13 cellular contexts compared by ENCODE assay signal in the genomic region with DNA sequence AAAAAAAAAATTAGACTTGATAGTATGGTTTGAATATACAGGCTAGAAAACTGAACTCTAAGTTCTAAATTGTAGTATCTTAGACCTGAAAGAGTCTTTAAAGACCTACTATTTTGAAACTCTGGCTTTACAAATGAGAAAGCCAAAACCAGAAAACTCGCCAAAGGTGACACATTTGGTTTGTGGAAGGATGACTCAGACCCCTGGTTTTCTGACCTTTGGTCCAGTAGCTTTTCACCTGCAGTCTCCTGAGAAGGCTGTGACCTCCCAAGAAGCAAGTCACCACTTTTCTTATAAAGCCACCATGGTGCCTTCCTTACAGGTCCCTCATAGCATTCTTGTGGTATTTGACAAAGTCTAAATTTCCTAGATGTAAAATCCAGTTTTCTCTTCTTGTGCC.
DNase-seq lines count a peak whose midpoint lies in the region; ATAC-seq and TF ChIP-seq lines count a peak whose summit lies in the region.
"Had no signal": no experiment of that assay in that cellular context is flagged by ENCODE, and none has a peak within 500 bp of the region (broad histone marks: within the 10 kb centered on the region; RNA-seq: fewer than 3 reads in every experiment).

No MANE protein-coding gene starts in this region.

- no peak overlapping the region for H3K27ac ChIP-seq in left lung

- no peak overlapping the region for H3K4me3 ChIP-seq in left lung

- H3K36me3 ChIP-seq in left lung: no peaks in the 10 kb centered on the region

- H3K9me3 Mint-ChIP-seq in activated CD8-positive, alpha-beta T cell treated with anti-CD3 and anti-CD28 coated beads for 36 hours: peaks cover 8% of the 10 kb centered on the region

- peaks cover 0 to 2% of the 10 kb centered on the region in 2 donors for H3K9me3 ChIP-seq in left lung

- H3K36me3 Mint-ChIP-seq in activated CD8-positive, alpha-beta T cell treated with anti-CD3 and anti-CD28 coated beads for 36 hours (ENCODE audit: low read depth): peaks cover 8% of the 10 kb centered on the region
- H3K36me3 Mint-ChIP-seq: T-cell had no signal

- ATAC-seq in HG02759 (IDR thresholded peaks at IDR 0.05; ENCODE audit: unreplicated experiment) (peak; percentile 89), left lung (no peak), HG03095 (IDR thresholded peaks at IDR 0.05; ENCODE audit: unreplicated experiment) (no peak), GM19455 (IDR thresholded peaks at IDR 0.05; ENCODE audit: unreplicated experiment) (no peak)
- peak; percentile 83 for ATAC-seq in activated CD8-positive, alpha-beta T cell treated with anti-CD3 and anti-CD28 coated beads for 36 hours
- ATAC-seq: T-cell had no signal

- peak; percentile 12 to 24 for DNase-seq in stimulated activated CD8-positive, alpha-beta memory T cell treated with anti-CD3 and anti-CD28 coated beads, Interleukin-15, amount 100 ng/mL, for 48 hours (ENCODE audit: low read depth in 2 of 2)
- no peak for DNase-seq in stimulated activated CD8-positive, alpha-beta memory T cell treated with anti-CD3 and anti-CD28 coated beads, Interleukin-4, amount 100 ng/mL, for 48 hours
- DNase-seq in activated CD8-positive, alpha-beta T cell treated with anti-CD3 and anti-CD28 coated beads for 36 hours: peak; percentile 67
- no peak for DNase-seq in left lung
- no peak for DNase-seq in effector CD8-positive, alpha-beta T cell (lab: John Stamatoyannopoulos, UW)
- DNase-seq: activated effector memory CD4-positive, alpha-beta T cell treated with anti-CD3 and anti-CD28 coated beads, Interleukin-2, amount 50 U/mL, for 16 hours; NCI-H1092; NCI-H2227 treated with DMSO at 0.1 percent for 48 hours; T-cell had no signal

- peaks cover 0 to 5% of the 10 kb centered on the region in 2 donors for H3K4me1 ChIP-seq in left lung

- POLR2A ChIA-PET in activated CD8-positive, alpha-beta T cell treated with anti-CD3 and anti-CD28 coated beads for 36 hours (lab: Charles Lee): interaction anchor here (0.5 kb wide), 1 partner anchor 1488 kb away, joined by 3 read pairs; no protein-coding TSS in a partner anchor

- CTCF ChIA-PET in activated CD8-positive, alpha-beta T cell treated with anti-CD3 and anti-CD28 coated beads for 36 hours (lab: Charles Lee): interaction anchor here (1.0 to 2.0 kb wide), 2 partner anchors 13 to 17 kb away, joined by 3 to 7 read pairs; no protein-coding TSS in a partner anchor

- H3K27me3 Mint-ChIP-seq in activated CD8-positive, alpha-beta T cell treated with anti-CD3 and anti-CD28 coated beads for 36 hours: no peaks in the 10 kb centered on the region

- intact Hi-C loops in activated CD8-positive, alpha-beta T cell treated with anti-CD3 and anti-CD28 coated beads for 36 hours (cut with micrococcal nuclease): loop anchor here (5.0 kb wide), 1 partner anchor 79 kb away; no protein-coding TSS in a partner anchor
- intact Hi-C loops in left lung (cut with DNase I): no loop called here

- H3K27ac Mint-ChIP-seq in activated CD8-positive, alpha-beta T cell treated with anti-CD3 and anti-CD28 coated beads for 36 hours: peak overlapping the region; percentile 6
- H3K27ac Mint-ChIP-seq: B cell had no signal

- no peak overlapping the region for H3K4me3 Mint-ChIP-seq in activated CD8-positive, alpha-beta T cell treated with anti-CD3 and anti-CD28 coated beads for 36 hours
- H3K4me3 Mint-ChIP-seq: B cell had no signal

- no peak for TF ChIP-seq CTCF in activated CD8-positive, alpha-beta T cell treated with anti-CD3 and anti-CD28 coated beads for 36 hours (IDR thresholded peaks at IDR 0.05)
- no peak for TF ChIP-seq CTCF in left lung (IDR thresholded peaks at IDR 0.05)

- H3K27me3 ChIP-seq in left lung: no peaks in the 10 kb centered on the region

- H3K4me1 Mint-ChIP-seq in activated CD8-positive, alpha-beta T cell treated with anti-CD3 and anti-CD28 coated beads for 36 hours (ENCODE audit: low read depth): peaks cover 20% of the 10 kb centered on the region

Comparison
In these comparisons a context has a peak if more than half of its experiments do, and no peak if none do; other contexts are left out.
1. DNase-seq: peak in stimulated activated CD8-positive, alpha-beta memory T cell treated with anti-CD3 and anti-CD28 coated beads, Interleukin-15, amount 100 ng/mL, for 48 hours (2 of 2) and activated CD8-positive, alpha-beta T cell treated with anti-CD3 and anti-CD28 coated beads for 36 hours (single experiment); none in stimulated activated CD8-positive, alpha-beta memory T cell treated with anti-CD3 and anti-CD28 coated beads, Interleukin-4, amount 100 ng/mL, for 48 hours (single experiment), left lung (0 of 2) and effector CD8-positive, alpha-beta T cell (single experiment).
2. ATAC-seq: peak in HG02759 (single experiment) and activated CD8-positive, alpha-beta T cell treated with anti-CD3 and anti-CD28 coated beads for 36 hours (single experiment); none in left lung (single experiment), HG03095 (single experiment) and GM19455 (single experiment).